Comparison of ENCODE assay signal across 8 cellular contexts in the genomic region with DNA sequence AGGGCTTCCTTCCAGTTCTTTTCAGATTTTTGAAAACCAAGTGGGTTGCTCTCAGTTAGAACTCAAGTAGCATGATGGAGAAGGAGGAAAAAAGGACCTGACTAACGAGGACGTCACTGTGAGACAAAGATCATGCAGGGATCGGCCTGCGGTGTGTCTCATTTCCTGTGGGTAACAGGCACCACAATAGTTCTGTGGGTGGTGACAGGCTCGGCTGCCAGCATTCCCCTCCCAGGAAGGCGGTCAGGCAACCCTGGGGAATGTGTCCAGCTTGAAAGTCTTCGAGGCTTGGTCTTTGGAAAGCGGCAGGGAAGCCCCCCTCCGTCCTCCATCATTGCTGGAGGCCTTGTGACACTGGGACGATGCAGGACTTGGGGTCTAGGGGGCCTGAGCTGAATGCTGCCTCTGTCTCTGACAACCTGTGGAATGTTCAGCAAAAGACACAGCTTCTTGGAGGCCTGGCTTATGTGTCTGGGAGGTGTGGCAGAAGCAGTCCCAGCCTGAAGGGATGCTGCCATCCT.
A peak's percentile ranks its signal among the peaks of the same experiment; 100 is the strongest.
DNase-seq lines count a peak whose midpoint lies in the region; ATAC-seq lines count a peak whose summit lies in the region.

No MANE protein-coding gene starts in this region.

- no peak overlapping the region for H4K91ac ChIP-seq in trophoblast cell (ENCODE audit: low read depth, low read length)

- no peaks in the 10 kb centered on the region for H3K27me3 Mint-ChIP-seq in IgD-negative memory B cell
- H3K27me3 Mint-ChIP-seq in dendritic cell treated with granulocyte-macrophage colony-stimulating factor and Interleukin-4, amounts not matched to agents 40 ng/mL and 50 ng/mL, for 4 days: no peaks in the 10 kb centered on the region

- peak; percentile 92 for ATAC-seq in GM21447 (IDR thresholded peaks at IDR 0.05; ENCODE audit: unreplicated experiment)

- H3K27ac ChIP-seq in BLaER1: peak overlapping the region; percentile 58; the same call in 1 of the 2 replicates
- no peak overlapping the region for H3K27ac ChIP-seq in trophoblast cell (ENCODE audit: low read depth, low read length)

- peaks cover 15% of the 10 kb centered on the region for H3K9me3 ChIP-seq in BLaER1
- H3K9me3 ChIP-seq in trophoblast cell (ENCODE audit: insufficient read depth, low read depth, low read length): peaks cover 2% of the 10 kb centered on the region

- H2BK12ac ChIP-seq in trophoblast cell (ENCODE audit: low read length): no peak overlapping the region

- no peak overlapping the region for H4K12ac ChIP-seq in trophoblast cell (ENCODE audit: low read depth, low read length)

- H3K23ac ChIP-seq in trophoblast cell (ENCODE audit: low read length): no peak overlapping the region

- H3K9ac ChIP-seq in BLaER1: peak overlapping the region; percentile 50; the same call in 1 of the 2 replicates
- H3K9ac ChIP-seq in trophoblast cell (ENCODE audit: low read length): no peak overlapping the region

- H3K4me3 Mint-ChIP-seq in IgD-negative memory B cell: peak overlapping the region; percentile 26 to 87 (median 66)
- no peak overlapping the region for H3K4me3 Mint-ChIP-seq in dendritic cell treated with granulocyte-macrophage colony-stimulating factor and Interleukin-4, amounts not matched to agents 40 ng/mL and 50 ng/mL, for 4 days

- H3K4me1 ChIP-seq in BLaER1: peaks cover 26% of the 10 kb centered on the region
- peaks cover 3 to 11% of the 10 kb centered on the region in 2 experiments for H3K4me1 ChIP-seq in trophoblast cell (ENCODE audit: control insufficient read depth in 1 of 2, insufficient read depth in 2 of 2, low read length in 2 of 2)

- intact Hi-C loops in dendritic cell treated with granulocyte-macrophage colony-stimulating factor and Interleukin-4, amounts not matched to agents 40 ng/mL and 50 ng/mL, for 4 days (cut with micrococcal nuclease): no loop called here

- H4K8ac ChIP-seq in trophoblast cell (ENCODE audit: low read depth, low read length): no peak overlapping the region

- H2AFZ ChIP-seq in trophoblast cell (ENCODE audit: insufficient read depth, low read length, poor library complexity): no peak overlapping the region

- no peak overlapping the region for H3K18ac ChIP-seq in trophoblast cell (ENCODE audit: low read length)

- no peak overlapping the region for H3K14ac ChIP-seq in trophoblast cell (ENCODE audit: low read length)

- H3K36me3 ChIP-seq in BLaER1 (no peaks in the 10 kb centered on the region), trophoblast cell (ENCODE audit: control insufficient read depth in 1 of 2, insufficient read depth in 2 of 2, low read length in 2 of 2) (no peaks in the 10 kb centered on the region)

- H3K4me3 ChIP-seq in BLaER1: peak overlapping the region; percentile 48
- no peak overlapping the region for H3K4me3 ChIP-seq in trophoblast cell (ENCODE audit: low read depth, low read length)

- H2BK120ac ChIP-seq in trophoblast cell (ENCODE audit: insufficient read depth, low read length, poor library complexity): no peak overlapping the region

- peak; percentile 40 to 55 for DNase-seq in activated CD4-positive, alpha-beta T cell treated with anti-CD3 and anti-CD28 coated beads for 24 hours (ENCODE audit: low read depth in 2 of 2)
- DNase-seq in trophoblast cell (peak; percentile 73 to 75), NCI-H2081 treated with DMSO at 0.1 percent for 48 hours (lab: John Stamatoyannopoulos, UW) (no peak), NAMALWA (ENCODE audit: low spot score) (no peak)

- H3K4me1 Mint-ChIP-seq in IgD-negative memory B cell: peaks cover 13 to 21% (median 21%) of the 10 kb centered on the region in 3 donors
- peaks cover 34% of the 10 kb centered on the region for H3K4me1 Mint-ChIP-seq in dendritic cell treated with granulocyte-macrophage colony-stimulating factor and Interleukin-4, amounts not matched to agents 40 ng/mL and 50 ng/mL, for 4 days (ENCODE audit: low read depth)

- H4K20me1 ChIP-seq in BLaER1: no peaks in the 10 kb centered on the region

- no peak overlapping the region for H2BK5ac ChIP-seq in trophoblast cell (ENCODE audit: low read depth, low read length, poor library complexity)

- H3K9me3 Mint-ChIP-seq in IgD-negative memory B cell: peaks cover 0 to 4% (median 4%) of the 10 kb centered on the region in 3 donors
- no peaks in the 10 kb centered on the region for H3K9me3 Mint-ChIP-seq in dendritic cell treated with granulocyte-macrophage colony-stimulating factor and Interleukin-4, amounts not matched to agents 40 ng/mL and 50 ng/mL, for 4 days

- peak overlapping the region; percentile 89 for H3K4me2 ChIP-seq in BLaER1
- no peak overlapping the region for H3K4me2 ChIP-seq in trophoblast cell (ENCODE audit: low read length)

- H3K36me3 Mint-ChIP-seq in IgD-negative memory B cell: peaks cover 2% of the 10 kb centered on the region
- no peaks in the 10 kb centered on the region for H3K36me3 Mint-ChIP-seq in dendritic cell treated with granulocyte-macrophage colony-stimulating factor and Interleukin-4, amounts not matched to agents 40 ng/mL and 50 ng/mL, for 4 days (ENCODE audit: low read depth)

- H3K4ac ChIP-seq in trophoblast cell (ENCODE audit: low read depth, low read length): no peak overlapping the region

- H3K79me1 ChIP-seq in trophoblast cell (ENCODE audit: low read length): no peaks in the 10 kb centered on the region

- H3K27ac Mint-ChIP-seq in IgD-negative memory B cell: peak overlapping the region; percentile 56 to 94 (median 74)
- peak overlapping the region; percentile 54 for H3K27ac Mint-ChIP-seq in dendritic cell treated with granulocyte-macrophage colony-stimulating factor and Interleukin-4, amounts not matched to agents 40 ng/mL and 50 ng/mL, for 4 days

- no peak overlapping the region for H2AK5ac ChIP-seq in trophoblast cell (ENCODE audit: low read length)

- H3K27me3 ChIP-seq in BLaER1 (no peaks in the 10 kb centered on the region), trophoblast cell (ENCODE audit: insufficient read depth, low read length) (no peaks in the 10 kb centered on the region)

- no CpG with 5 or more reads among the region's 10 CpGs for WGBS in trophoblast cell (ENCODE audit: extremely low coverage, insufficient coverage, insufficient read length)

- no peaks in the 10 kb centered on the region for H3K79me2 ChIP-seq in trophoblast cell (ENCODE audit: control insufficient read depth, insufficient read depth, low read length, poor library complexity)

Comparison
In these comparisons a context has a peak if more than half of its experiments do, and no peak if none do; other contexts are left out.
1. DNase-seq: peak in activated CD4-positive, alpha-beta T cell treated with anti-CD3 and anti-CD28 coated beads for 24 hours (2 of 2) and trophoblast cell (2 of 2); none in NCI-H2081 treated with DMSO at 0.1 percent for 48 hours (single experiment) and NAMALWA (single experiment).